28 cellular contexts compared by ENCODE assay signal in the genomic region with DNA sequence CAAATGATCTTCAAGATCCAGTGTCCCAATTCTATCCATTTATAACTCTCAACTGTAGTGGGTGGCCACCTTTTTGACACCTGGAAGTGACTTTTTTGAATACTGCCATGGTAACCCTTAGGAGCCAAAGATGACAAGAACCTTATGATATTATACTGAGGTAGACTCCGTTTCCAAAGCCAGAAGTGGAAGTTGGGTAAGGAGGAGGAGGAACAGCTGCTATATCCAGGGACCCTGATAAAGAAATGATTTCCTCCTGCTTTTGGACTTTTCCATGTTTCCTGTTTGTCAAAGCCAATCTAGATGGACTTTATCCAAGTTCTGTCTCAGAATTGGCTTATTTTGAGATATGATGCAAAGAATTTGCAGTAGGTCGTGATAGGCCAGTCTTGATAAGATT.
"Had no signal": no experiment of that assay in that cellular context is flagged by ENCODE, and none has a peak within 500 bp of the region (broad histone marks: within the 10 kb centered on the region; RNA-seq: fewer than 3 reads in every experiment).

No MANE protein-coding gene starts in this region.

- DNase-seq: islet precursor cell; lower lobe of right lung; mammary epithelial cell; mesenchymal stem cell; midbrain; mucosa of descending colon; naive thymus-derived CD4-positive, alpha-beta T cell; nucleus accumbens; pancreas; posterior cingulate gyrus; retina; right lobe of liver; stimulated activated CD4-positive, alpha-beta T cell treated with anti-CD3 and anti-CD28 coated beads, Interleukin-1b, Interleukin-23, amount 100 ng/mL, for 48 hours; stimulated activated CD4-positive, alpha-beta T cell treated with anti-CD3 and anti-CD28 coated beads, Interleukin-2, amount 100 ng/mL, for 48 hours; stimulated activated CD4-positive, alpha-beta T cell treated with anti-CD3 and anti-CD28 coated beads, Interleukin-4, amount 100 ng/mL, for 4 hours; stimulated activated CD8-positive, alpha-beta memory T cell treated with anti-CD3 and anti-CD28 coated beads, Interleukin-4, amount 100 ng/mL, for 48 hours; stimulated activated naive CD4-positive, alpha-beta T cell treated with Interleukin-2 at 50 U/mL for 16 hours; stimulated activated naive CD8-positive, alpha-beta T cell treated with anti-CD3 and anti-CD28 coated beads, Interleukin-15, amount 100 ng/mL, for 72 hours; substantia nigra; upper lobe of left lung had no signal

- ATAC-seq: lower lobe of right lung; mucosa of descending colon; naive thymus-derived CD4-positive, alpha-beta T cell; natural killer cell treated with Interleukin-12 subunit alpha and Interleukin-12 subunit beta and Interleukin-15 and Interleukin-18, amount 100 ng/mL, for 72 hours; pancreas; stimulated activated memory B cell treated with anti-CD40 and anti-IgM and Interleukin-4, amounts not matched to agents 10 μg/mL and 1 μg/mL and 100 μg/mL, for 72 hours; stimulated activated naive CD8-positive, alpha-beta T cell treated with anti-CD3 and anti-CD28 coated beads, Interleukin-15, amount 100 ng/mL, for 72 hours had no signal

- H3K36me3 Mint-ChIP-seq: naive thymus-derived CD4-positive, alpha-beta T cell; natural killer cell treated with Interleukin-12 subunit alpha and Interleukin-12 subunit beta and Interleukin-15 and Interleukin-18, amount 100 ng/mL, for 72 hours; stimulated activated memory B cell treated with anti-CD40 and anti-IgM and Interleukin-4, amounts not matched to agents 10 μg/mL and 1 μg/mL and 100 μg/mL, for 72 hours had no signal

- H3K9me3 ChIP-seq: lower lobe of right lung, mucosa of descending colon, pancreas, prostate gland, right lobe of liver, tibial nerve, upper lobe of left lung, vagina had no signal

- H3K4me3 Mint-ChIP-seq: naive thymus-derived CD4-positive, alpha-beta T cell; natural killer cell treated with Interleukin-12 subunit alpha and Interleukin-12 subunit beta and Interleukin-15 and Interleukin-18, amount 100 ng/mL, for 72 hours; neural crest cell; stimulated activated memory B cell treated with anti-CD40 and anti-IgM and Interleukin-4, amounts not matched to agents 10 μg/mL and 1 μg/mL and 100 μg/mL, for 72 hours; stimulated activated naive CD8-positive, alpha-beta T cell treated with anti-CD3 and anti-CD28 coated beads, Interleukin-15, amount 100 ng/mL, for 72 hours had no signal

- H3K4me1 ChIP-seq: lower lobe of right lung, pancreas, prostate gland, vagina had no signal

- H3K27ac ChIP-seq: hepatocyte, lower lobe of right lung, pancreas, prostate gland, right lobe of liver, tibial nerve, upper lobe of left lung, vagina had no signal

- H3K27ac Mint-ChIP-seq: naive thymus-derived CD4-positive, alpha-beta T cell; natural killer cell treated with Interleukin-12 subunit alpha and Interleukin-12 subunit beta and Interleukin-15 and Interleukin-18, amount 100 ng/mL, for 72 hours; stimulated activated memory B cell treated with anti-CD40 and anti-IgM and Interleukin-4, amounts not matched to agents 10 μg/mL and 1 μg/mL and 100 μg/mL, for 72 hours; stimulated activated naive CD8-positive, alpha-beta T cell treated with anti-CD3 and anti-CD28 coated beads, Interleukin-15, amount 100 ng/mL, for 72 hours had no signal

- H3K27me3 ChIP-seq: hepatocyte, pancreas, right lobe of liver, tibial nerve, upper lobe of left lung, vagina had no signal

- H3K4me1 Mint-ChIP-seq: naive thymus-derived CD4-positive, alpha-beta T cell; neural crest cell; stimulated activated naive CD8-positive, alpha-beta T cell treated with anti-CD3 and anti-CD28 coated beads, Interleukin-15, amount 100 ng/mL, for 72 hours had no signal

- H3K27me3 Mint-ChIP-seq: stimulated activated naive CD8-positive, alpha-beta T cell treated with anti-CD3 and anti-CD28 coated beads, Interleukin-15, amount 100 ng/mL, for 72 hours had no signal

- H3K4me3 ChIP-seq: hepatocyte, lower lobe of right lung, mucosa of descending colon, pancreas, prostate gland, right lobe of liver, smooth muscle cell, tibial nerve, upper lobe of left lung, vagina had no signal

- H3K9me3 Mint-ChIP-seq: natural killer cell treated with Interleukin-12 subunit alpha and Interleukin-12 subunit beta and Interleukin-15 and Interleukin-18, amount 100 ng/mL, for 72 hours; stimulated activated memory B cell treated with anti-CD40 and anti-IgM and Interleukin-4, amounts not matched to agents 10 μg/mL and 1 μg/mL and 100 μg/mL, for 72 hours; stimulated activated naive CD8-positive, alpha-beta T cell treated with anti-CD3 and anti-CD28 coated beads, Interleukin-15, amount 100 ng/mL, for 72 hours had no signal
